17 cellular contexts compared by ENCODE assay signal in the genomic region with DNA sequence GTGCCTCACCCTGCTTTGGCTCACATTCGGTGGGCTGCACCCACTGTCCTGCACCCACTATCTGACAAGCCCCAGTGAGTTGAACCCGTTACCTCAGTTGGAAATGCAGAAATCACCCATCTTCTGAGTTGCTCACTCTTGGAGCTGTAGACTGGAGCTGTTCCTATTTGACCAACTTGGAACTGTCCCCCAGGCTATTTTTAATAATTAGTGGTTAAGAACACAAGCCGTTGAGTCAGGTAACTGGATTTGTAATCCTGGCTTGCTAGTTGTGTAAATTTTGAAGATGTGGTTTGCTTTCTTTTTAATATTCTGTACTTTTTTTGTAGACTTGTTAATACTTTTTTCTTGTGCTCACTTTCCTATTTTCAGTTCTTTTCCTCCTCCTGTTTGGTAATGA.
"Had no signal": no experiment of that assay in that cellular context is flagged by ENCODE, and none has a peak within 500 bp of the region (broad histone marks: within the 10 kb centered on the region; RNA-seq: fewer than 3 reads in every experiment).

No MANE protein-coding gene starts in this region.

- H3K9me3 ChIP-seq: suprapubic skin had no signal

- H3K27ac ChIP-seq: brain microvascular endothelial cell, suprapubic skin had no signal

- H3K36me3 ChIP-seq: brain microvascular endothelial cell, suprapubic skin had no signal

- DNase-seq: activated CD4-positive, alpha-beta T cell treated with anti-CD3 and anti-CD28 coated beads, Interleukin-2, amount 50 U/mL, for 1 hour; activated CD8-positive, alpha-beta memory T cell treated with anti-CD3 and anti-CD28 coated beads for 24 hours; activated gamma-delta T cell treated with Interleukin-2 at 50 U/mL for 16 hours; activated naive CD8-positive, alpha-beta T cell treated with anti-CD3 and anti-CD28 coated beads for 36 hours; amygdala; brain microvascular endothelial cell; cerebellar nuclear complex; effector CD8-positive, alpha-beta T cell; kidney glomerular epithelial cell; left ventricle myocardium superior; mesenchymal stem cell; small intestine; stimulated activated CD4-positive, alpha-beta T cell treated with anti-CD3 and anti-CD28 coated beads, Interleukin-4, amount 100 ng/mL, for 4 hours; stimulated activated CD8-positive, alpha-beta memory T cell treated with anti-CD3 and anti-CD28 coated beads, Interleukin-4, amount 100 ng/mL, for 48 hours; stimulated activated naive CD8-positive, alpha-beta T cell treated with anti-CD3 and anti-CD28 coated beads, Interleukin-15, Interleukin-2, amounts not matched to agents 100 U/mL and 50 U/mL, for 24 hours had no signal

- H3K4me3 ChIP-seq: suprapubic skin had no signal

- ATAC-seq: left ventricle myocardium superior; natural killer cell treated with Interleukin-12 subunit alpha and Interleukin-12 subunit beta and Interleukin-15 and Interleukin-18, amount 100 ng/mL, for 72 hours; stimulated activated naive CD8-positive, alpha-beta T cell treated with anti-CD3 and anti-CD28 coated beads, Interleukin-15, Interleukin-2, amounts not matched to agents 100 U/mL and 50 U/mL, for 24 hours had no signal

- H3K27me3 ChIP-seq: brain microvascular endothelial cell, suprapubic skin had no signal

- H3K4me1 ChIP-seq: suprapubic skin had no signal
